ENCODE assay signal across 22 cellular contexts in genomic region chr4:169156392-169156791, GRCh38.
A peak's percentile ranks its signal among the peaks of the same experiment; 100 is the strongest.
DNase-seq lines count a peak whose midpoint lies in the region; ATAC-seq and TF ChIP-seq lines count a peak whose summit lies in the region.
"Had no signal": no experiment of that assay in that cellular context is flagged by ENCODE, and none has a peak within 500 bp of the region (broad histone marks: within the 10 kb centered on the region; RNA-seq: fewer than 3 reads in every experiment).

No MANE protein-coding gene starts in this region.

- CTCF ChIA-PET in HEK293 (lab: Yijun Ruan, JAX) = no interaction called here

- WGBS in hepatocyte (ENCODE audit: low lambda C conversion rate, missing lambda C conversion rate) = 92% methylated on average over 3 of the region's 3 CpGs

- H2AFZ ChIP-seq in hepatocyte = no peak overlapping the region

- H3K27me3 ChIP-seq in hepatocyte = no peaks in the 10 kb centered on the region
- H3K27me3 ChIP-seq: BE2C, BLaER1 had no signal

- H3K27ac ChIP-seq in HEK293 (ENCODE audit: extremely low read depth, low read depth, low read length) (no peak overlapping the region), VCaP (peak overlapping the region; percentile 95), hepatocyte (peak overlapping the region; percentile 14)
- H3K27ac ChIP-seq: BLaER1 had no signal

- no peak overlapping the region for H3K4me2 ChIP-seq in hepatocyte
- H3K4me2 ChIP-seq: BLaER1 had no signal

- H3K9me3 ChIP-seq in HEK293 (ENCODE audit: control insufficient read depth, insufficient read depth, low read depth, low read length) (no peaks in the 10 kb centered on the region), hepatocyte (ENCODE audit: low read depth) (no peaks in the 10 kb centered on the region)
- H3K9me3 ChIP-seq: BE2C, BLaER1 had no signal

- H4K20me1 ChIP-seq in hepatocyte (ENCODE audit: insufficient read depth, poor library complexity, severe bottlenecking) = no peaks in the 10 kb centered on the region
- H4K20me1 ChIP-seq: BLaER1 had no signal

- peaks cover 42% of the 10 kb centered on the region for H3K79me2 ChIP-seq in hepatocyte

- POLR2A ChIA-PET in HEK293 (lab: Yijun Ruan, JAX) = no interaction called here

- no peak for ATAC-seq in esophagus mucosa
- no peak for ATAC-seq in HG03521 (IDR thresholded peaks at IDR 0.05; ENCODE audit: unreplicated experiment)
- ATAC-seq: GM12878 had no signal

- H3K4me1 ChIP-seq in HEK293 (ENCODE audit: control insufficient read depth, insufficient read depth, low read length) (peaks cover 5% of the 10 kb centered on the region), hepatocyte (ENCODE audit: insufficient read depth) (peaks cover 29% of the 10 kb centered on the region)
- H3K4me1 ChIP-seq: BLaER1 had no signal

- peaks cover 0 to 7% of the 10 kb centered on the region in 2 experiments; a peak in 1 of 3 replicates for H3K36me3 ChIP-seq in HEK293 (ENCODE audit: control insufficient read depth in 2 of 2, insufficient read depth in 1 of 2, low read length in 2 of 2)
- H3K36me3 ChIP-seq in hepatocyte (replicated peaks; ENCODE audit: insufficient read depth, low read depth) = no peaks in the 10 kb centered on the region

- no peak for DNase-seq in hepatocyte (ENCODE audit: low spot score)
- DNase-seq: 8988T; ACHN; BE2C; C1 segment of cervical spinal cord; CD4-positive, alpha-beta memory T cell; CD4-positive, CD25-positive, alpha-beta regulatory T cell; CD8-positive, alpha-beta memory T cell; COR-L47; DMS 273 treated with DMSO at 0.1 percent for 48 hours; DMS153; DMS53; DMS79; DND-41; EL; GDM1 had no signal

- TF ChIP-seq CTCF in HEK293 (tag by site-specific recombination; IDR thresholded peaks at IDR 0.05) (no peak), VCaP (conservative IDR thresholded peaks at IDR 0.05) (no peak), hepatocyte (IDR thresholded peaks at IDR 0.05; ENCODE audit: poor library complexity) (no peak)

- H3K4me3 ChIP-seq in HEK293 (ENCODE audit: low read depth, low read length) = no peak overlapping the region
- no peak overlapping the region for H3K4me3 ChIP-seq in hepatocyte
- H3K4me3 ChIP-seq: BLaER1, GM12878 had no signal

- H3K9me2 ChIP-seq in hepatocyte (replicated peaks; ENCODE audit: insufficient read depth) = no peaks in the 10 kb centered on the region

TF ChIP-seq in HEK293, 187 proteins besides CTCF, POLR2A, EP300 and RAD21:
- peak; percentile 53; the same call in 1 of the 2 replicates for TF ChIP-seq ATF2 (tag by site-specific recombination; IDR thresholded peaks at IDR 0.05; ENCODE audit: low read depth)
- no peak for TF ChIP-seq ZNF654 (tag by site-specific recombination; IDR thresholded peaks at IDR 0.05; ENCODE audit: low read depth)
